In genomic region chr16:13779676-13780075, GRCh38 we compare ENCODE assay signal across 1 cellular context.
TF ChIP-seq lines count a peak whose summit lies in the region.

No MANE protein-coding gene starts in this region.

TF ChIP-seq in IMR-90, 13 proteins besides CTCF, POLR2A, EP300 and RAD21 (continued from another document):
- TF ChIP-seq ELK1 (IDR thresholded peaks at IDR 0.05; ENCODE audit: borderline replicate concordance, low read depth, low read length) (no peak), MAZ (IDR thresholded peaks at IDR 0.05; ENCODE audit: borderline replicate concordance, low read depth, low read length) (no peak), FOS (IDR thresholded peaks at IDR 0.05; ENCODE audit: low read depth, low read length) (no peak), NFE2L2 (IDR thresholded peaks at IDR 0.05; ENCODE audit: low read depth, low read length) (no peak), USF2 (IDR thresholded peaks at IDR 0.05; ENCODE audit: low read depth, low read length) (no peak), CHD1 (IDR thresholded peaks at IDR 0.05; ENCODE audit: low read depth, low read length) (no peak), RFX5 (IDR thresholded peaks at IDR 0.05; ENCODE audit: low read depth, low read length) (no peak), MAFK (IDR thresholded peaks at IDR 0.05; ENCODE audit: low read depth, low read length) (no peak)
TF ChIP-seq in IMR-90: peak in this region for 0.
